17 cellular contexts compared by ENCODE assay signal in genomic region chr9:76846307-76846706, GRCh38. TPM values are rescaled to one million over a fixed set of nuclear protein-coding genes. Genes with fewer than 3 reads are reported as not detected.
DNase-seq lines count a peak whose midpoint lies in the region; TF ChIP-seq lines count a peak whose summit lies in the region.
"Had no signal": no experiment of that assay in that cellular context is flagged by ENCODE, and none has a peak within 500 bp of the region (broad histone marks: within the 10 kb centered on the region; RNA-seq: fewer than 3 reads in every experiment).

No MANE protein-coding gene starts in this region.

- TF ChIP-seq CTCF in stomach (IDR thresholded peaks at IDR 0.05) (no peak), GM13977 (IDR thresholded peaks at IDR 0.05; ENCODE audit: extremely low read depth, insufficient read depth, missing control alignments) (no peak)

- in situ Hi-C loops in GM13977 (cut with MboI; ENCODE audit: low pct_unique_long_range_greater_than_20kb, low sequenced_read_pairs, unreplicated experiment): no loop called here

- H3K36me3 ChIP-seq in esophagus (ENCODE audit: control insufficient read depth in 2 of 2, insufficient read depth in 2 of 2, low read length in 1 of 2) (no peaks in the 10 kb centered on the region), muscle layer of duodenum (ENCODE audit: control insufficient read depth in 1 of 2, insufficient read depth in 2 of 2, low read length in 2 of 2) (peaks cover 0 to 12% of the 10 kb centered on the region in 2 donors), stomach (peaks cover 0 to 9% (median 0%) of the 10 kb centered on the region in 4 donors)
- H3K36me3 ChIP-seq: MG63 had no signal

- H3K27ac ChIP-seq in esophagus (ENCODE audit: low read depth in 2 of 2, low read length in 1 of 2): peak overlapping the region; percentile 9 to 22
- peak overlapping the region; percentile 55 for H3K27ac ChIP-seq in muscle layer of duodenum (ENCODE audit: low read length)
- peak overlapping the region in 3 of 5 donors; percentile 38 to 79 (median 60) for H3K27ac ChIP-seq in stomach

- H3K4me1 ChIP-seq in esophagus (ENCODE audit: control insufficient read depth in 2 of 2, insufficient read depth in 2 of 2, low read length in 1 of 2) (no peaks in the 10 kb centered on the region), muscle layer of duodenum (ENCODE audit: control insufficient read depth in 1 of 2, insufficient read depth in 2 of 2, low read length in 2 of 2) (no peaks in the 10 kb centered on the region), stomach (no peaks in the 10 kb centered on the region)

- H3K4me3 ChIP-seq in esophagus (ENCODE audit: low read depth in 1 of 2, low read length in 2 of 2): no peak overlapping the region
- no peak overlapping the region for H3K4me3 ChIP-seq in muscle layer of duodenum (ENCODE audit: low read depth in 1 of 2, low read length in 2 of 2)
- H3K4me3 ChIP-seq in stomach: no peak overlapping the region
- H3K4me3 ChIP-seq: K562, MG63 had no signal

- TF ChIP-seq POLR2A in stomach (IDR thresholded peaks at IDR 0.05): no peak

- H3K9me3 ChIP-seq in esophagus (ENCODE audit: control insufficient read depth in 2 of 2, insufficient read depth in 1 of 2, low read depth in 1 of 2, low read length in 1 of 2) (no peaks in the 10 kb centered on the region), muscle layer of duodenum (ENCODE audit: control insufficient read depth in 1 of 2, low read length in 2 of 2) (no peaks in the 10 kb centered on the region), stomach (no peaks in the 10 kb centered on the region)
- H3K9me3 ChIP-seq: MG63 had no signal

- DNase-seq in ELR (ENCODE audit: low read depth): peak; percentile 12
- no peak for DNase-seq in stomach
- DNase-seq in GM13977 (ENCODE audit: low spot score): no peak
- DNase-seq in activated naive CD4-positive, alpha-beta T cell (lab: John Stamatoyannopoulos, UW): no peak
- no peak for DNase-seq in SW 1271 (lab: John Stamatoyannopoulos, UW)
- no peak for DNase-seq in NCI-H1417 (lab: John Stamatoyannopoulos, UW)
- DNase-seq: H7, MG63, NCI-H1417 treated with DMSO at 0.1 percent for 48 hours, NCI-H187, NCI-H2227 treated with DMSO at 0.1 percent for 48 hours, NCI-H524, NCI-H82, Right ventricle myocardium superior had no signal

- intact Hi-C loops in stomach (cut with DNase I; ENCODE audit: low total_unique reads): no loop called here

- H3K27me3 ChIP-seq in esophagus (ENCODE audit: control insufficient read depth in 1 of 2, insufficient read depth in 2 of 2, low read length in 2 of 2) (no peaks in the 10 kb centered on the region), muscle layer of duodenum (ENCODE audit: low read depth, low read length) (no peaks in the 10 kb centered on the region), stomach (no peaks in the 10 kb centered on the region)
- H3K27me3 ChIP-seq: MG63 had no signal

- 91 to 92% methylated on average over 9 of the region's 9 CpGs for WGBS in esophagus, 2 donors
- WGBS in stomach, 5 donors: 89 to 93% (median 91%) methylated on average over 9 of the region's 9 CpGs

- TF ChIP-seq EP300 in stomach (IDR thresholded peaks at IDR 0.05): no peak

RNA-seq across cellular contexts. Expression of gene PRUNE2, which starts 59.6 kb away (rescaled TPM):
- polyA plus RNA-seq in esophagus (10 to 100 TPM in 1 of 2 donors, 1 to 10 TPM in 1; 8.1 to 40.7 TPM), stomach (10 to 100 TPM in 1 of 3 donors, 1 to 10 TPM in 2; 2.6 to 65.0 (median 4.7) TPM)
- total RNA-seq in stomach: 100 to 1,000 TPM in 3 of 5 donors, 10 to 100 TPM in 2; 35.6 to 311 (median 119) TPM
